26 cellular contexts compared by ENCODE assay signal in the genomic region with DNA sequence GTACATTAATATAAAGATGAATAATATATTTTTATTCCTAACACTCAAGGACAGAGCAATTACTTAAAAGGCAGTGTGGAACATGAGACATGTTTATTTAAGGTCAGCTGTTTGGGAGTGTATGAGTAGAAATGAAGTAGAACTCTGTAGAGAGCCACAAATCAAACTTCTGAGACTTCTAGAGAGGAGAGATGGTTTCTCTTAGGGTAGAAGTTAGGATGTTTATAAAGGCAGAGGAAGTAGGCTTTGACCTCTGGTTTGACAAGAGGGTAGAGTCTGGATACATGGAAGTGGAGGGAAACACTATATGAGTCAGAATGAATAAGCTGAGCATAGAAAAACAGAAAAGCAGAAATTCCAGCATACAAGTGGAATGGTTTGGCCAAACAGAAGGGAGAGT.
A peak's percentile ranks its signal among the peaks of the same experiment; 100 is the strongest.
DNase-seq lines count a peak whose midpoint lies in the region; ATAC-seq and TF ChIP-seq lines count a peak whose summit lies in the region.
"Had no signal": no experiment of that assay in that cellular context is flagged by ENCODE, and none has a peak within 500 bp of the region (broad histone marks: within the 10 kb centered on the region; RNA-seq: fewer than 3 reads in every experiment).

No MANE protein-coding gene starts in this region.

- TF ChIP-seq CTCF in PC-3 (conservative IDR thresholded peaks at IDR 0.05; ENCODE audit: low read depth, low read length) (no peak), fibroblast of lung (conservative IDR thresholded peaks at IDR 0.05 in 1 of 2, IDR thresholded peaks at IDR 0.05 in 1 of 2; ENCODE audit: low read depth in 1 of 2, low read length in 2 of 2) (no peak), uterus (IDR thresholded peaks at IDR 0.05) (no peak)

- no peak for ATAC-seq in PC-3
- ATAC-seq: CD8-positive, alpha-beta T cell; left cardiac atrium; naive thymus-derived CD8-positive, alpha-beta T cell; right cardiac atrium had no signal

- DNase-seq in Daoy (ENCODE audit: low read depth) (peak; percentile 42), PC-3 (peak; percentile 1), fibroblast of lung (ENCODE audit: low read depth in 2 of 2) (peak; percentile 75 to 92), mesenchymal stem cell (peak; percentile 93), uterus (no peak), NCI-H1092 treated with DMSO at 0.1 percent for 48 hours (lab: John Stamatoyannopoulos, UW) (no peak)
- DNase-seq in stimulated activated CD8-positive, alpha-beta memory T cell treated with anti-CD3 and anti-CD28 coated beads, Interleukin-4, amount 100 ng/mL, for 48 hours = no peak
- no peak for DNase-seq in stimulated activated CD4-positive, alpha-beta T cell treated with anti-CD3 and anti-CD28 coated beads, Interleukin-4, amount 100 ng/mL, for 1 hour
- DNase-seq: activated CD8-positive, alpha-beta memory T cell treated with anti-CD3 and anti-CD28 coated beads for 24 hours; activated gamma-delta T cell treated with Interleukin-2 at 50 U/mL for 16 hours; activated T-cell treated with anti-CD3 and anti-CD28 coated beads, Interleukin-2, amount 50 U/mL, for 1 hour; AML-193; CD8-positive, alpha-beta T cell; cortex of kidney; GM23248; head of caudate nucleus; KG1; left cardiac atrium; naive thymus-derived CD8-positive, alpha-beta T cell; NCI-H524 treated with DMSO at 0.1 percent for 48 hours; Peyer's patch; right cardiac atrium; stomach; trophoblast cell had no signal

- H2AFZ ChIP-seq in PC-3 (ENCODE audit: low read length) (no peak overlapping the region), fibroblast of lung (ENCODE audit: low read length) (no peak overlapping the region), mesenchymal stem cell (ENCODE audit: low read depth, low read length) (no peak overlapping the region)
- H2AFZ ChIP-seq: GM23248 had no signal

- H3K4me3 ChIP-seq in PC-3 (ENCODE audit: low read length) (no peak overlapping the region), fibroblast of lung (replicated peaks in 1 of 4; ENCODE audit: control extremely low read depth in 1 of 4, insufficient read depth in 1 of 4, low read depth in 3 of 4, low read length in 4 of 4) (no peak overlapping the region), mesenchymal stem cell (ENCODE audit: insufficient read depth in 1 of 2, low read depth in 1 of 2, low read length in 2 of 2) (no peak overlapping the region), uterus (no peak overlapping the region)
- H3K4me3 ChIP-seq: cardiac muscle cell, GM23248, Peyer's patch, SJCRH30, stomach had no signal

- H2AK5ac ChIP-seq in mesenchymal stem cell (ENCODE audit: low read length, severe bottlenecking) = no peak overlapping the region

- CTCF ChIA-PET in PC-3 (lab: Charles Lee) = no interaction called here

- no peaks in the 10 kb centered on the region for H3F3A ChIP-seq in PC-3 (ENCODE audit: low read length, unreplicated experiment)

- H3K36me3 ChIP-seq in PC-3 (ENCODE audit: low read depth, low read length) (no peaks in the 10 kb centered on the region), fibroblast of lung (ENCODE audit: control insufficient read depth, insufficient read depth, low read length) (no peaks in the 10 kb centered on the region), mesenchymal stem cell (ENCODE audit: control insufficient read depth in 1 of 2, insufficient read depth in 2 of 2, low read depth in 1 of 2, low read length in 2 of 2) (no peaks in the 10 kb centered on the region), uterus (no peaks in the 10 kb centered on the region)
- H3K36me3 ChIP-seq: cardiac muscle cell, Peyer's patch, SJCRH30, stomach had no signal

- H4K91ac ChIP-seq in mesenchymal stem cell (ENCODE audit: low read length) = no peak overlapping the region

- POLR2A ChIA-PET in PC-3 (lab: Charles Lee; ENCODE audit: unreplicated experiment) = no interaction called here

- no peaks in the 10 kb centered on the region for H4K20me1 ChIP-seq in PC-3 (ENCODE audit: low read length)
- H4K20me1 ChIP-seq in fibroblast of lung (ENCODE audit: control insufficient read depth, extremely low read depth, insufficient read depth, low read length) = no peaks in the 10 kb centered on the region

- H3K9me2 ChIP-seq in PC-3 (replicated peaks; ENCODE audit: low read length) = no peaks in the 10 kb centered on the region

- no peak overlapping the region for H4K8ac ChIP-seq in mesenchymal stem cell (ENCODE audit: low read length)

- no peak overlapping the region for H2BK12ac ChIP-seq in mesenchymal stem cell (ENCODE audit: low read length in 2 of 2)

- no peak overlapping the region for H3K4me2 ChIP-seq in PC-3 (ENCODE audit: low read length)
- no peak overlapping the region for H3K4me2 ChIP-seq in fibroblast of lung (ENCODE audit: extremely low read depth, insufficient read depth, low read length)
- no peak overlapping the region for H3K4me2 ChIP-seq in mesenchymal stem cell (ENCODE audit: low read length, poor library complexity, severe bottlenecking)

- H3K9ac ChIP-seq in PC-3 (ENCODE audit: low read length) = no peak overlapping the region
- no peak overlapping the region for H3K9ac ChIP-seq in fibroblast of lung (ENCODE audit: insufficient read depth, low read length)
- H3K9ac ChIP-seq in mesenchymal stem cell (ENCODE audit: low read length) = no peak overlapping the region
- H3K9ac ChIP-seq: GM23248 had no signal

- no peak overlapping the region for H3K18ac ChIP-seq in mesenchymal stem cell (ENCODE audit: low read depth in 1 of 2, low read length in 2 of 2)

- H3K4me1 ChIP-seq in PC-3 (ENCODE audit: insufficient read depth, low read length) = no peaks in the 10 kb centered on the region
- H3K4me1 ChIP-seq in fibroblast of lung (ENCODE audit: control insufficient read depth, extremely low read depth, insufficient read depth, low read length) = no peaks in the 10 kb centered on the region
- no peaks in the 10 kb centered on the region for H3K4me1 ChIP-seq in mesenchymal stem cell (ENCODE audit: control insufficient read depth, insufficient read depth, low read depth, low read length)
- H3K4me1 ChIP-seq in uterus = no peaks in the 10 kb centered on the region
- H3K4me1 ChIP-seq: Peyer's patch, SJCRH30, stomach had no signal

- no peak overlapping the region for H3K27ac ChIP-seq in PC-3 (ENCODE audit: low read length)
- no peak overlapping the region for H3K27ac ChIP-seq in fibroblast of lung (ENCODE audit: insufficient read depth, low read length)
- H3K27ac ChIP-seq in mesenchymal stem cell (ENCODE audit: low read length, poor library complexity, severe bottlenecking) = no peak overlapping the region
- no peak overlapping the region for H3K27ac ChIP-seq in uterus
- H3K27ac ChIP-seq: cardiac muscle cell, GM23248, Peyer's patch, SJCRH30, stomach had no signal

- H3K9me3 ChIP-seq in PC-3 (ENCODE audit: low read length) (no peaks in the 10 kb centered on the region), fibroblast of lung (ENCODE audit: control insufficient read depth, insufficient read depth, low read depth, low read length) (no peaks in the 10 kb centered on the region), mesenchymal stem cell (ENCODE audit: control insufficient read depth, low read length) (peaks cover 8% of the 10 kb centered on the region), uterus (no peaks in the 10 kb centered on the region)
- H3K9me3 ChIP-seq: Peyer's patch, SJCRH30 had no signal

- H3K23ac ChIP-seq in mesenchymal stem cell (ENCODE audit: low read length in 2 of 2) = no peak overlapping the region

- no peak overlapping the region for H3K4ac ChIP-seq in mesenchymal stem cell (ENCODE audit: low read depth in 1 of 2, low read length in 2 of 2)

- no peak overlapping the region for H3K14ac ChIP-seq in mesenchymal stem cell (ENCODE audit: low read length in 2 of 2)

- no peaks in the 10 kb centered on the region for H3K79me2 ChIP-seq in PC-3 (ENCODE audit: low read length)
- H3K79me2 ChIP-seq in fibroblast of lung (ENCODE audit: control insufficient read depth, insufficient read depth, low read length) = no peaks in the 10 kb centered on the region

- H2BK120ac ChIP-seq in mesenchymal stem cell (ENCODE audit: low read depth, low read length) = no peak overlapping the region

- no peaks in the 10 kb centered on the region for H3K27me3 ChIP-seq in PC-3 (ENCODE audit: low read length)
- no peaks in the 10 kb centered on the region for H3K27me3 ChIP-seq in fibroblast of lung (ENCODE audit: control insufficient read depth, insufficient read depth, low read length)
- H3K27me3 ChIP-seq in mesenchymal stem cell (ENCODE audit: control insufficient read depth in 1 of 2, insufficient read depth in 1 of 2, low read length in 2 of 2) = no peaks in the 10 kb centered on the region
- H3K27me3 ChIP-seq in uterus = no peaks in the 10 kb centered on the region
- H3K27me3 ChIP-seq: cardiac muscle cell, Peyer's patch, SJCRH30, stomach had no signal

- no peak overlapping the region for H2BK15ac ChIP-seq in mesenchymal stem cell (ENCODE audit: low read depth, poor library complexity, severe bottlenecking)

- no peak for TF ChIP-seq POLR2A in uterus (IDR thresholded peaks at IDR 0.05)

- no peak overlapping the region for H2BK5ac ChIP-seq in mesenchymal stem cell (ENCODE audit: low read depth, low read length, poor library complexity, severe bottlenecking)

- intact Hi-C loops in PC-3 (cut with micrococcal nuclease) (no loop called here), uterus (cut with DNase I; ENCODE audit: low total_unique reads) (no loop called here)

- no TSS peak for BruUV-seq in PC-3 (replicated peaks; lab: Mats Ljungman, UMichigan)

- H3K79me1 ChIP-seq in mesenchymal stem cell (replicated peaks; ENCODE audit: low read length, poor library complexity, severe bottlenecking) = no peaks in the 10 kb centered on the region

Comparison
In these comparisons a context has a peak if more than half of its experiments do, and no peak if none do; other contexts are left out.
1. DNase-seq: peak in Daoy (single experiment), PC-3 (single experiment), fibroblast of lung (2 of 2) and mesenchymal stem cell (single experiment); none in uterus (0 of 2), stimulated activated CD8-positive, alpha-beta memory T cell treated with anti-CD3 and anti-CD28 coated beads, Interleukin-4, amount 100 ng/mL, for 48 hours (single experiment), stimulated activated CD4-positive, alpha-beta T cell treated with anti-CD3 and anti-CD28 coated beads, Interleukin-4, amount 100 ng/mL, for 1 hour (single experiment) and NCI-H1092 treated with DMSO at 0.1 percent for 48 hours (single experiment).